ENCODE assay signal across 1 cellular context in genomic region chr11:83035070-83035854, GRCh38.
TF ChIP-seq lines count a peak whose summit lies in the region.

No MANE protein-coding gene starts in this region.

TF ChIP-seq in GM23338, 12 proteins besides CTCF, POLR2A, EP300 and RAD21 (continued from another document):
- TF ChIP-seq REST (IDR thresholded peaks at IDR 0.05; ENCODE audit: unreplicated experiment) (no peak), POLR2AphosphoS5 (IDR thresholded peaks at IDR 0.05; ENCODE audit: low read depth) (no peak), JUNB (IDR thresholded peaks at IDR 0.05; ENCODE audit: unreplicated experiment) (no peak)
